Comparison of ENCODE assay signal across 1 cellular context in genomic region chr11:29511394-29511793, GRCh38.
TF ChIP-seq lines count a peak whose summit lies in the region.

No MANE protein-coding gene starts in this region.

TF ChIP-seq in HepG2, 621 proteins besides CTCF, POLR2A, EP300 and RAD21 (continued from another document):
- no peak for TF ChIP-seq ATF6 (CRISPR knock-in tag; conservative IDR thresholded peaks at IDR 0.05)
- no peak for TF ChIP-seq ZNF574 (CRISPR knock-in tag; IDR thresholded peaks at IDR 0.05)
- no peak for TF ChIP-seq GTF2F1 (IDR thresholded peaks at IDR 0.05; ENCODE audit: low read length)
- TF ChIP-seq ATF3 (CRISPR knock-in tag; IDR thresholded peaks at IDR 0.05): no peak
- TF ChIP-seq GABPB1 (CRISPR knock-in tag; IDR thresholded peaks at IDR 0.05): no peak
- TF ChIP-seq, protein P1, sequence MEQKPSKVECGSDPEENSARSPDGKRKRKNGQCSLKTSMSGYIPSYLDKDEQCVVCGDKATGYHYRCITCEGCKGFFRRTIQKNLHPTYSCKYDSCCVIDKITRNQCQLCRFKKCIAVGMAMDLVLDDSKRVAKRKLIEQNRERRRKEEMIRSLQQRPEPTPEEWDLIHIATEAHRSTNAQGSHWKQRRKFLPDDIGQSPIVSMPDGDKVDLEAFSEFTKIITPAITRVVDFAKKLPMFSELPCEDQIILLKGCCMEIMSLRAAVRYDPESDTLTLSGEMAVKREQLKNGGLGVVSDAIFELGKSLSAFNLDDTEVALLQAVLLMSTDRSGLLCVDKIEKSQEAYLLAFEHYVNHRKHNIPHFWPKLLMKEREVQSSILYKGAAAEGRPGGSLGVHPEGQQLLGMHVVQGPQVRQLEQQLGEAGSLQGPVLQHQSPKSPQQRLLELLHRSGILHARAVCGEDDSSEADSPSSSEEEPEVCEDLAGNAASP (CRISPR knock-in tag; IDR thresholded peaks at IDR 0.05; ENCODE audit: borderline replicate concordance): no peak
- TF ChIP-seq BCL6 (CRISPR knock-in tag; IDR thresholded peaks at IDR 0.05): no peak
- TF ChIP-seq MED13 (CRISPR knock-in tag; IDR thresholded peaks at IDR 0.05): no peak
- TF ChIP-seq JDP2 (CRISPR knock-in tag; IDR thresholded peaks at IDR 0.05; ENCODE audit: borderline replicate concordance): no peak
- TF ChIP-seq BRCA1 (CRISPR knock-in tag; IDR thresholded peaks at IDR 0.05): no peak
TF ChIP-seq in HepG2: peak in this region for 0.
